In genomic region chr6:12593720-12594540, GRCh38 we compare ENCODE assay signal across 1 cellular context.
TF ChIP-seq lines count a peak whose summit lies in the region.

No MANE protein-coding gene starts in this region.

TF ChIP-seq in K562, 482 proteins besides CTCF, POLR2A, EP300 and RAD21 (continued from another document):
- no peak for TF ChIP-seq PRDM10 (IDR thresholded peaks at IDR 0.05; ENCODE audit: partially characterized antibody)
- no peak for TF ChIP-seq ZC3H11A (IDR thresholded peaks at IDR 0.05; ENCODE audit: low read depth, low read length)
- TF ChIP-seq RBM34 (IDR thresholded peaks at IDR 0.05; ENCODE audit: borderline replicate concordance, insufficient read depth, low read length): no peak
- no peak for TF ChIP-seq IRF2 (CRISPR knock-in tag; IDR thresholded peaks at IDR 0.05)
- no peak for TF ChIP-seq ZBTB34 (CRISPR knock-in tag; IDR thresholded peaks at IDR 0.05)
- TF ChIP-seq CEBPZ (IDR thresholded peaks at IDR 0.05; ENCODE audit: borderline replicate concordance, low read depth, low read length): no peak
- TF ChIP-seq USF2 (CRISPR knock-in tag; IDR thresholded peaks at IDR 0.05): no peak
- TF ChIP-seq GATAD2B (IDR thresholded peaks at IDR 0.05; ENCODE audit: borderline replicate concordance): no peak
- TF ChIP-seq CBX3 (IDR thresholded peaks at IDR 0.05; ENCODE audit: borderline replicate concordance in 1 of 2, low read length in 2 of 2): no peak
- TF ChIP-seq ESRRA (IDR thresholded peaks at IDR 0.05; ENCODE audit: borderline replicate concordance, low read depth): 0 out of 2 replicates have a peak, but pooled peaks have one; percentile 27
- TF ChIP-seq NR2C2 (CRISPR knock-in tag; IDR thresholded peaks at IDR 0.05): no peak
- TF ChIP-seq NR2C2 (tag; IDR thresholded peaks at IDR 0.05): peak; percentile 76
- TF ChIP-seq HDAC1 (IDR thresholded peaks at IDR 0.05): no peak
- TF ChIP-seq ZNF23 (CRISPR knock-in tag; IDR thresholded peaks at IDR 0.05): no peak
- TF ChIP-seq ATF7 (IDR thresholded peaks at IDR 0.05): no peak
- TF ChIP-seq ZNF146 (CRISPR knock-in tag; IDR thresholded peaks at IDR 0.05; ENCODE audit: unreplicated experiment): no peak
- no peak for TF ChIP-seq ZNF143 (CRISPR knock-in tag; IDR thresholded peaks at IDR 0.05)
- peak; percentile 75 to 81 for TF ChIP-seq NRF1 (conservative IDR thresholded peaks at IDR 0.05 in 1 of 2, IDR thresholded peaks at IDR 0.05 in 1 of 2)
- no peak for TF ChIP-seq ASH1L (IDR thresholded peaks at IDR 0.05; ENCODE audit: borderline replicate concordance, low read depth, partially characterized antibody)
- no peak for TF ChIP-seq CBFB (CRISPR knock-in tag; IDR thresholded peaks at IDR 0.05)
